In the genomic region with DNA sequence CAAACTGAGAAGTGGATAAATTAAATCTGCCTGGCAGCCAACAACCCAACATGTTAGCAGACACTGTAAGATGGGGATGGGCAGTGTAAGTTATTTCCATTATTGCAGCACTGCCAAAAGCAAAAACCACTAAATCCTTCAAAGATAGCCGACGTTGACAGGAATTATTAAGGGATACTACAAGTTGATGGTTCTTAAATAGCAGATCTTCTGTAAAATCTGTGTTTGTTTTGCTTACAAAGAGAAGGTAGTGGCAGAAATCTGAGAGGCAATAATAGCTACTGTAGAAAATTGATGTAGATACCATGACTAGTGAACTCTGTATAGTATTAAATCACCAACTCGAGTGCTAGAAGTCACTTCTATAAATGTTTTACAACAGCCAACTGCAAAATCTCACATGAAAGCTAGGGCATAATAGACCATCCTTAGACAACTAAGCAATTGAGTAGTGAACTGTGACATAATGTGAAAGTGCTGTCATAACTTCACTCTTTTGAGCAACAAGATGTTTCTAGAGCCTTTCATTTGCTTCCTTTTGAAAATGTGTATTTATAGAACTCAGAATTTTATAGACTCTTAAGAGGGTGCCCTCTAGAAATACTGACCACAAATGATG, we compare ENCODE assay signal across 16 cellular contexts.
DNase-seq lines count a peak whose midpoint lies in the region; ATAC-seq and TF ChIP-seq lines count a peak whose summit lies in the region.
"Had no signal": no experiment of that assay in that cellular context is flagged by ENCODE, and none has a peak within 500 bp of the region (broad histone marks: within the 10 kb centered on the region; RNA-seq: fewer than 3 reads in every experiment).

No MANE protein-coding gene starts in this region.

- H3K9me3 Mint-ChIP-seq in activated CD4-positive, alpha-beta memory T cell treated with anti-CD3 and anti-CD28 coated beads, Interleukin-2, amount 10 ng/mL, durations not matched to agents 7 days and 5 days: peaks cover 12% of the 10 kb centered on the region

- no peaks in the 10 kb centered on the region for H3K27me3 Mint-ChIP-seq in activated CD4-positive, alpha-beta memory T cell treated with anti-CD3 and anti-CD28 coated beads, Interleukin-2, amount 10 ng/mL, durations not matched to agents 7 days and 5 days
- H3K27me3 Mint-ChIP-seq: activated naive CD8-positive, alpha-beta T cell treated with anti-CD3 and anti-CD28 coated beads for 36 hours had no signal

- CTCF ChIA-PET in activated CD4-positive, alpha-beta memory T cell treated with anti-CD3 and anti-CD28 coated beads, Interleukin-2, amount 10 ng/mL, durations not matched to agents 7 days and 5 days (lab: Charles Lee): no interaction called here

- ATAC-seq in GM18858 (IDR thresholded peaks at IDR 0.05; ENCODE audit: unreplicated experiment) (peak; percentile 69), HG02885 (IDR thresholded peaks at IDR 0.05; ENCODE audit: poor library complexity, unreplicated experiment) (peak; percentile 82), SK-N-SH treated with all-trans-retinoic acid at 6 μM for 48 hours (peak; percentile 61)
- ATAC-seq: stimulated activated naive CD8-positive, alpha-beta T cell treated with anti-CD3 and anti-CD28 coated beads, Interleukin-15, Interleukin-2, amounts not matched to agents 100 U/mL and 50 U/mL, for 24 hours had no signal

- no peak overlapping the region for H3K4me3 Mint-ChIP-seq in activated CD4-positive, alpha-beta memory T cell treated with anti-CD3 and anti-CD28 coated beads, Interleukin-2, amount 10 ng/mL, durations not matched to agents 7 days and 5 days
- H3K4me3 Mint-ChIP-seq: activated naive CD8-positive, alpha-beta T cell treated with anti-CD3 and anti-CD28 coated beads for 36 hours had no signal

- H3K27ac Mint-ChIP-seq in activated CD4-positive, alpha-beta memory T cell treated with anti-CD3 and anti-CD28 coated beads, Interleukin-2, amount 10 ng/mL, durations not matched to agents 7 days and 5 days: no peak overlapping the region
- H3K27ac Mint-ChIP-seq: activated naive CD8-positive, alpha-beta T cell treated with anti-CD3 and anti-CD28 coated beads for 36 hours had no signal

- peaks cover 2% of the 10 kb centered on the region for H3K36me3 Mint-ChIP-seq in activated CD4-positive, alpha-beta memory T cell treated with anti-CD3 and anti-CD28 coated beads, Interleukin-2, amount 10 ng/mL, durations not matched to agents 7 days and 5 days (ENCODE audit: low read depth)

- DNase-seq in left kidney (ENCODE audit: low read depth, low spot score) (peak; percentile 43), C1 segment of cervical spinal cord (lab: John Stamatoyannopoulos, UW) (no peak), NCI-H82 (lab: John Stamatoyannopoulos, UW) (no peak)
- no peak for DNase-seq in activated CD4-positive, alpha-beta memory T cell treated with anti-CD3 and anti-CD28 coated beads, Interleukin-2, amount 10 ng/mL, durations not matched to agents 7 days and 5 days
- no peak for DNase-seq in stimulated activated CD8-positive, alpha-beta memory T cell treated with anti-CD3 and anti-CD28 coated beads, Interleukin-4, amount 100 ng/mL, for 48 hours
- DNase-seq: activated CD8-positive, alpha-beta memory T cell treated with anti-CD3 and anti-CD28 coated beads, Interleukin-2, amount 50 U/mL, for 4 hours; activated naive CD8-positive, alpha-beta T cell treated with anti-CD3 and anti-CD28 coated beads for 36 hours; cortex of kidney; NCI-H526; SHP77 treated with DMSO at 0.1 percent for 48 hours; stimulated activated CD4-positive, alpha-beta T cell treated with anti-CD3 and anti-CD28 coated beads, Interleukin-4, amount 100 ng/mL, for 1 hour; stimulated activated naive CD8-positive, alpha-beta T cell treated with anti-CD3 and anti-CD28 coated beads, Interleukin-15, Interleukin-2, amounts not matched to agents 100 U/mL and 50 U/mL, for 24 hours; WERI-Rb-1 had no signal

- H3K4me1 Mint-ChIP-seq in activated CD4-positive, alpha-beta memory T cell treated with anti-CD3 and anti-CD28 coated beads, Interleukin-2, amount 10 ng/mL, durations not matched to agents 7 days and 5 days: no peaks in the 10 kb centered on the region
- H3K4me1 Mint-ChIP-seq: activated naive CD8-positive, alpha-beta T cell treated with anti-CD3 and anti-CD28 coated beads for 36 hours had no signal

- POLR2A ChIA-PET in activated CD4-positive, alpha-beta memory T cell treated with anti-CD3 and anti-CD28 coated beads, Interleukin-2, amount 10 ng/mL, durations not matched to agents 7 days and 5 days (lab: Charles Lee): no interaction called here

TF ChIP-seq in SK-N-SH treated with all-trans-retinoic acid at 6 μM for 48 hours, 23 proteins besides CTCF, POLR2A, EP300 and RAD21:
- TF ChIP-seq ZNF70 (CRISPR knock-in tag; IDR thresholded peaks at IDR 0.05) (no peak), BACH2 (CRISPR knock-in tag; IDR thresholded peaks at IDR 0.05; ENCODE audit: borderline replicate concordance) (no peak), ZNF8 (CRISPR knock-in tag; IDR thresholded peaks at IDR 0.05) (no peak)
- TF ChIP-seq, protein P1, sequence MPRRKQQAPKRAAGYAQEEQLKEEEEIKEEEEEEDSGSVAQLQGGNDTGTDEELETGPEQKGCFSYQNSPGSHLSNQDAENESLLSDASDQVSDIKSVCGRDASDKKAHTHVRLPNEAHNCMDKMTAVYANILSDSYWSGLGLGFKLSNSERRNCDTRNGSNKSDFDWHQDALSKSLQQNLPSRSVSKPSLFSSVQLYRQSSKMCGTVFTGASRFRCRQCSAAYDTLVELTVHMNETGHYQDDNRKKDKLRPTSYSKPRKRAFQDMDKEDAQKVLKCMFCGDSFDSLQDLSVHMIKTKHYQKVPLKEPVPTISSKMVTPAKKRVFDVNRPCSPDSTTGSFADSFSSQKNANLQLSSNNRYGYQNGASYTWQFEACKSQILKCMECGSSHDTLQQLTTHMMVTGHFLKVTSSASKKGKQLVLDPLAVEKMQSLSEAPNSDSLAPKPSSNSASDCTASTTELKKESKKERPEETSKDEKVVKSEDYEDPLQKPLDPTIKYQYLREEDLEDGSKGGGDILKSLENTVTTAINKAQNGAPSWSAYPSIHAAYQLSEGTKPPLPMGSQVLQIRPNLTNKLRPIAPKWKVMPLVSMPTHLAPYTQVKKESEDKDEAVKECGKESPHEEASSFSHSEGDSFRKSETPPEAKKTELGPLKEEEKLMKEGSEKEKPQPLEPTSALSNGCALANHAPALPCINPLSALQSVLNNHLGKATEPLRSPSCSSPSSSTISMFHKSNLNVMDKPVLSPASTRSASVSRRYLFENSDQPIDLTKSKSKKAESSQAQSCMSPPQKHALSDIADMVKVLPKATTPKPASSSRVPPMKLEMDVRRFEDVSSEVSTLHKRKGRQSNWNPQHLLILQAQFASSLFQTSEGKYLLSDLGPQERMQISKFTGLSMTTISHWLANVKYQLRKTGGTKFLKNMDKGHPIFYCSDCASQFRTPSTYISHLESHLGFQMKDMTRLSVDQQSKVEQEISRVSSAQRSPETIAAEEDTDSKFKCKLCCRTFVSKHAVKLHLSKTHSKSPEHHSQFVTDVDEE (CRISPR knock-in tag; IDR thresholded peaks at IDR 0.05): 0 out of 2 replicates have a peak, but pooled peaks have one; percentile 31
- TF ChIP-seq, protein P2, sequence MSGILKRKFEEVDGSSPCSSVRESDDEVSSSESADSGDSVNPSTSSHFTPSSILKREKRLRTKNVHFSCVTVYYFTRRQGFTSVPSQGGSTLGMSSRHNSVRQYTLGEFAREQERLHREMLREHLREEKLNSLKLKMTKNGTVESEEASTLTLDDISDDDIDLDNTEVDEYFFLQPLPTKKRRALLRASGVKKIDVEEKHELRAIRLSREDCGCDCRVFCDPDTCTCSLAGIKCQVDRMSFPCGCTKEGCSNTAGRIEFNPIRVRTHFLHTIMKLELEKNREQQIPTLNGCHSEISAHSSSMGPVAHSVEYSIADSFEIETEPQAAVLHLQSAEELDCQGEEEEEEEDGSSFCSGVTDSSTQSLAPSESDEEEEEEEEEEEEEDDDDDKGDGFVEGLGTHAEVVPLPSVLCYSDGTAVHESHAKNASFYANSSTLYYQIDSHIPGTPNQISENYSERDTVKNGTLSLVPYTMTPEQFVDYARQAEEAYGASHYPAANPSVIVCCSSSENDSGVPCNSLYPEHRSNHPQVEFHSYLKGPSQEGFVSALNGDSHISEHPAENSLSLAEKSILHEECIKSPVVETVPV (CRISPR knock-in tag; IDR thresholded peaks at IDR 0.05): no peak
